In genomic region chr2:161312996-161313395, GRCh38 we compare ENCODE assay signal across 22 cellular contexts. TPM values are rescaled to one million over a fixed set of nuclear protein-coding genes. Genes with fewer than 3 reads are reported as not detected.
DNase-seq lines count a peak whose midpoint lies in the region; FAIRE-seq and TF ChIP-seq lines count a peak whose summit lies in the region.
"Had no signal": no experiment of that assay in that cellular context is flagged by ENCODE, and none has a peak within 500 bp of the region (broad histone marks: within the 10 kb centered on the region; RNA-seq: fewer than 3 reads in every experiment).

No MANE protein-coding gene starts in this region.

- CTCF ChIA-PET in mammary epithelial cell (lab: Charles Lee; ENCODE audit: low non-redundant PET): no interaction called here

- peaks cover 94% of the 10 kb centered on the region for H3K79me2 ChIP-seq in mammary epithelial cell (ENCODE audit: insufficient read depth, low read length)

- no peak overlapping the region for H4K8ac ChIP-seq in mesenchymal stem cell (ENCODE audit: low read length)

- peaks cover 4% of the 10 kb centered on the region for H3K36me3 ChIP-seq in mammary epithelial cell (ENCODE audit: insufficient read depth, low read length)
- peaks cover 0 to 8% of the 10 kb centered on the region in 2 experiments for H3K36me3 ChIP-seq in mesenchymal stem cell (ENCODE audit: control insufficient read depth in 1 of 2, insufficient read depth in 2 of 2, low read depth in 1 of 2, low read length in 2 of 2)
- no peaks in the 10 kb centered on the region for H3K36me3 ChIP-seq in kidney (ENCODE audit: control insufficient read depth in 1 of 2, insufficient read depth in 2 of 2, low read length in 2 of 2)
- H3K36me3 ChIP-seq: gastroesophageal sphincter, left ventricle myocardium inferior, neutrophil, tibial artery had no signal

- peaks cover 4% of the 10 kb centered on the region for H3K4me1 ChIP-seq in mammary epithelial cell (ENCODE audit: insufficient read depth, low read length)
- peaks cover 3% of the 10 kb centered on the region for H3K4me1 ChIP-seq in mesenchymal stem cell (ENCODE audit: control insufficient read depth, insufficient read depth, low read depth, low read length)
- peaks cover 2 to 3% of the 10 kb centered on the region in 2 donors for H3K4me1 ChIP-seq in kidney (ENCODE audit: control insufficient read depth in 1 of 2, insufficient read depth in 1 of 2, low read depth in 1 of 2, low read length in 2 of 2)

- WGBS in mammary epithelial cell (ENCODE audit: low coverage, missing lambda C conversion rate): 96% methylated on average over 3 of the region's 3 CpGs
- 100% methylated on average over 1 of the region's 3 CpGs for WGBS in mesenchymal stem cell

- H3K79me1 ChIP-seq in mesenchymal stem cell (replicated peaks; ENCODE audit: low read length, poor library complexity, severe bottlenecking): peaks cover 2% of the 10 kb centered on the region

- H2AK5ac ChIP-seq in mesenchymal stem cell (ENCODE audit: low read length, severe bottlenecking): no peak overlapping the region

- no peak overlapping the region for H3K14ac ChIP-seq in mesenchymal stem cell (ENCODE audit: low read length in 2 of 2)

- in situ Hi-C loops in mammary epithelial cell (cut with MboI; ENCODE audit: low sequenced_read_pairs in 2 of 2): no loop called here

- no TSS peak for BruUV-seq in mammary epithelial cell (replicated peaks; lab: Mats Ljungman, UMichigan)

- no peak overlapping the region for H2BK12ac ChIP-seq in mesenchymal stem cell (ENCODE audit: low read length in 2 of 2)

- no peak overlapping the region for H3K4ac ChIP-seq in mesenchymal stem cell (ENCODE audit: low read depth in 1 of 2, low read length in 2 of 2)

- dilution Hi-C loops in mammary epithelial cell (cut with HindIII; ENCODE audit: low sequenced_read_pairs): no loop called here

- H3K4me3 ChIP-seq in mammary epithelial cell (replicated peaks in 1 of 3; ENCODE audit: insufficient read depth in 1 of 3, low read depth in 2 of 3, low read length in 3 of 3) (no peak overlapping the region), mesenchymal stem cell (ENCODE audit: insufficient read depth in 1 of 2, low read depth in 1 of 2, low read length in 2 of 2) (no peak overlapping the region), kidney (ENCODE audit: low read length in 2 of 2) (no peak overlapping the region)
- H3K4me3 ChIP-seq: gastroesophageal sphincter, left ventricle myocardium inferior, tibial artery had no signal

- H3K27me3 ChIP-seq in mammary epithelial cell (ENCODE audit: insufficient read depth, low read length): no peaks in the 10 kb centered on the region
- H3K27me3 ChIP-seq in mesenchymal stem cell (ENCODE audit: control insufficient read depth in 1 of 2, insufficient read depth in 1 of 2, low read length in 2 of 2): no peaks in the 10 kb centered on the region
- H3K27me3 ChIP-seq: gastroesophageal sphincter, neutrophil, tibial artery had no signal

- FAIRE-seq in kidney (lab: Jason Lieb, UNC): no peak
- FAIRE-seq: colon, endometrium had no signal

- intact Hi-C loops in mammary epithelial cell (cut with micrococcal nuclease): no loop called here
- intact Hi-C loops in kidney (cut with DNase I): no loop called here

- no peak overlapping the region for H2BK5ac ChIP-seq in mesenchymal stem cell (ENCODE audit: low read depth, low read length, poor library complexity, severe bottlenecking)

- H2AFZ ChIP-seq in mammary epithelial cell (ENCODE audit: low read depth, low read length) (no peak overlapping the region), mesenchymal stem cell (ENCODE audit: low read depth, low read length) (no peak overlapping the region)

- H3K27ac ChIP-seq in mammary epithelial cell (ENCODE audit: insufficient read depth, low read depth, low read length): no peak overlapping the region
- H3K27ac ChIP-seq in mesenchymal stem cell (ENCODE audit: low read length, poor library complexity, severe bottlenecking): no peak overlapping the region
- H3K27ac ChIP-seq in kidney (ENCODE audit: low read depth in 2 of 2, low read length in 2 of 2): no peak overlapping the region
- H3K27ac ChIP-seq: gastroesophageal sphincter, left ventricle myocardium inferior, neutrophil, tibial artery had no signal

- H2BK15ac ChIP-seq in mesenchymal stem cell (ENCODE audit: low read depth, poor library complexity, severe bottlenecking): no peak overlapping the region

- no peak overlapping the region for H3K23ac ChIP-seq in mesenchymal stem cell (ENCODE audit: low read length in 2 of 2)

- DNase-seq in NCI-H446 treated with DMSO at 0.1 percent for 48 hours (lab: John Stamatoyannopoulos, UW) (peak; percentile 5), NCI-H446 (lab: John Stamatoyannopoulos, UW) (no peak), LHCN-M2 (ENCODE audit: low read depth) (peak; percentile 44), mammary epithelial cell (peak; percentile 44), mesenchymal stem cell (peak; percentile 31), dedifferentiated amniotic fluid mesenchymal stem cell (ENCODE audit: extremely low spot score) (no peak), kidney (no peak)
- no peak for DNase-seq in activated naive CD4-positive, alpha-beta T cell treated with anti-CD3 and anti-CD28 coated beads, Interleukin-2, amount 50 U/mL, for 16 hours
- DNase-seq: 8988T; activated CD8-positive, alpha-beta memory T cell treated with anti-CD3 and anti-CD28 coated beads, Interleukin-2, amount 50 U/mL, for 4 hours; activated naive CD4-positive, alpha-beta T cell; C1 segment of cervical spinal cord; DMS 273 treated with DMSO at 0.1 percent for 48 hours; left ventricle myocardium inferior; NCI-H2081 treated with DMSO at 0.1 percent for 48 hours; NCI-H774; T1000; tibial artery had no signal

- no peak overlapping the region for H3K18ac ChIP-seq in mesenchymal stem cell (ENCODE audit: low read depth in 1 of 2, low read length in 2 of 2)

- no peak overlapping the region for H2BK120ac ChIP-seq in mesenchymal stem cell (ENCODE audit: low read depth, low read length)

- no peak for TF ChIP-seq CTCF in mammary epithelial cell (conservative IDR thresholded peaks at IDR 0.05 in 1 of 2, IDR thresholded peaks at IDR 0.05 in 1 of 2; ENCODE audit: extremely low read depth in 1 of 2, insufficient read depth in 1 of 2, low read depth in 1 of 2, low read length in 2 of 2)
- TF ChIP-seq CTCF in kidney (IDR thresholded peaks at IDR 0.05; ENCODE audit: borderline replicate concordance, extremely low read depth, insufficient read depth): no peak

- H4K20me1 ChIP-seq in mammary epithelial cell (ENCODE audit: insufficient read depth, low read length): no peaks in the 10 kb centered on the region

- H3K9ac ChIP-seq in mammary epithelial cell (ENCODE audit: insufficient read depth, low read length) (no peak overlapping the region), mesenchymal stem cell (ENCODE audit: low read length) (no peak overlapping the region), kidney (ENCODE audit: low read length in 2 of 2) (no peak overlapping the region)

- H3K9me3 ChIP-seq in mammary epithelial cell (replicated peaks; ENCODE audit: insufficient read depth, low read length) (no peaks in the 10 kb centered on the region), mesenchymal stem cell (ENCODE audit: control insufficient read depth, low read length) (no peaks in the 10 kb centered on the region), kidney (ENCODE audit: control insufficient read depth in 1 of 2, low read length in 2 of 2) (no peaks in the 10 kb centered on the region)
- H3K9me3 ChIP-seq: gastroesophageal sphincter, left ventricle myocardium inferior, neutrophil, tibial artery had no signal

- no peak overlapping the region for H4K91ac ChIP-seq in mesenchymal stem cell (ENCODE audit: low read length)

- H3K4me2 ChIP-seq in mammary epithelial cell (ENCODE audit: insufficient read depth, low read depth, low read length): no peak overlapping the region
- no peak overlapping the region for H3K4me2 ChIP-seq in mesenchymal stem cell (ENCODE audit: low read length, poor library complexity, severe bottlenecking)

RNA-seq across cellular contexts. Expression of gene PSMD14, which starts 4.8 kb away (rescaled TPM):
- total RNA-seq in LHCN-M2 (2014; rRNA removed) (147 and 149 TPM in 2 replicates), mammary epithelial cell (100 to 1,000 TPM in 1 of 2 donors, 10 to 100 TPM in 1; 85.0 to 101 TPM), kidney (41.0 TPM)
- polyA plus RNA-seq in LHCN-M2 (2012): 59.0 TPM
- polyA plus RNA-seq in mammary epithelial cell (88.4 TPM), kidney (ENCODE audit: insufficient read depth, low read depth, low replicate concordance) (55.8 TPM)
- polyA minus RNA-seq in mammary epithelial cell: 54.6 TPM
- 45.7 TPM for polyA plus RNA-seq in mesenchymal stem cell (2013, experiment 1 of 2)
- 46.5 TPM for polyA plus RNA-seq in mesenchymal stem cell (2013, experiment 2 of 2)

Comparison
In these comparisons a context has a peak if more than half of its experiments do, and no peak if none do; other contexts are left out.
1. DNase-seq: peak in NCI-H446 treated with DMSO at 0.1 percent for 48 hours (single experiment), LHCN-M2 (single experiment), mammary epithelial cell (single experiment) and mesenchymal stem cell (single experiment); none in NCI-H446 (0 of 2), dedifferentiated amniotic fluid mesenchymal stem cell (single experiment), kidney (single experiment) and activated naive CD4-positive, alpha-beta T cell treated with anti-CD3 and anti-CD28 coated beads, Interleukin-2, amount 50 U/mL, for 16 hours (single experiment).